ENCODE assay signal across 1 cellular context in genomic region chr6:136792066-136792944, GRCh38.
TF ChIP-seq lines count a peak whose summit lies in the region.

Gene MAP3K5, minus strand, starts transcription at chr6:136792477. Its CDS starts 320 bp downstream, at chr6:136792157.

TF ChIP-seq in K562, 482 proteins besides CTCF, POLR2A, EP300 and RAD21 (continued from another document and continues in another):
- TF ChIP-seq MXD1 (CRISPR knock-in tag; IDR thresholded peaks at IDR 0.05; ENCODE audit: borderline replicate concordance, poor library complexity, severe bottlenecking) (no peak), ZKSCAN1 (IDR thresholded peaks at IDR 0.05; ENCODE audit: low read depth, low read length) (peak; percentile 60), NCOR1 (IDR thresholded peaks at IDR 0.05) (no peak), SIX5 (IDR thresholded peaks at IDR 0.05; ENCODE audit: borderline replicate concordance in 1 of 2, insufficient read depth in 1 of 2, low read depth in 1 of 2, low read length in 2 of 2) (no peak), BMI1 (IDR thresholded peaks at IDR 0.05; ENCODE audit: low read length) (no peak), TBL1XR1 (IDR thresholded peaks at IDR 0.05; ENCODE audit: low read length in 2 of 2) (no peak; a peak in 1 of 4 replicates), NFRKB (IDR thresholded peaks at IDR 0.05; ENCODE audit: low read depth) (peak; percentile 71; the same call in 1 of the 2 replicates), HNRNPUL1 (IDR thresholded peaks at IDR 0.05; ENCODE audit: low read length) (no peak), XRCC5 (IDR thresholded peaks at IDR 0.05; ENCODE audit: low read depth, low read length) (no peak), L3MBTL2 (IDR thresholded peaks at IDR 0.05) (peak; percentile 93), ZEB2 (IDR thresholded peaks at IDR 0.05) (peak; percentile 94), SRSF1 (IDR thresholded peaks at IDR 0.05; ENCODE audit: low read depth, low read length) (no peak), ZNF324 (CRISPR knock-in tag; IDR thresholded peaks at IDR 0.05) (no peak; the same call in 1 of the 2 replicates), MAFK (IDR thresholded peaks at IDR 0.05; ENCODE audit: low read length) (no peak), ZNF609 (CRISPR knock-in tag; IDR thresholded peaks at IDR 0.05; ENCODE audit: borderline replicate concordance) (no peak), SP1 (CRISPR knock-in tag; IDR thresholded peaks at IDR 0.05) (peak; percentile 72), PATZ1 (CRISPR knock-in tag; IDR thresholded peaks at IDR 0.05; ENCODE audit: borderline replicate concordance) (no peak), IRF2 (CRISPR knock-in tag; IDR thresholded peaks at IDR 0.05) (no peak), MAFF (IDR thresholded peaks at IDR 0.05; ENCODE audit: low read length) (no peak), SPI1 (IDR thresholded peaks at IDR 0.05; ENCODE audit: borderline replicate concordance, low read depth, low read length) (no peak), GTF2B (IDR thresholded peaks at IDR 0.05; ENCODE audit: extremely low read depth, insufficient read length) (no peak), ARID4B (CRISPR knock-in tag; IDR thresholded peaks at IDR 0.05) (peak; percentile 80), NR2C2 (CRISPR knock-in tag; IDR thresholded peaks at IDR 0.05) (peak; percentile 41; the same call in 1 of the 2 replicates), NR2C2 (tag; IDR thresholded peaks at IDR 0.05) (peak; percentile 59; the same call in 1 of the 2 replicates), ZNF668 (CRISPR knock-in tag; IDR thresholded peaks at IDR 0.05) (no peak), SFPQ (IDR thresholded peaks at IDR 0.05; ENCODE audit: low read depth, low read length) (no peak), HMG20B (CRISPR knock-in tag; IDR thresholded peaks at IDR 0.05) (no peak), ATF4 (CRISPR knock-in tag; IDR thresholded peaks at IDR 0.05) (no peak), TCF3 (CRISPR knock-in tag; IDR thresholded peaks at IDR 0.05) (peak; percentile 16; the same call in 1 of the 2 replicates), MTA3 (IDR thresholded peaks at IDR 0.05; ENCODE audit: borderline replicate concordance) (peak; percentile 66), HDAC6 (IDR thresholded peaks at IDR 0.05; ENCODE audit: low read depth, low read length) (no peak), KLF13 (tag; IDR thresholded peaks at IDR 0.05; ENCODE audit: borderline replicate concordance, low read depth) (0 out of 2 replicates have a peak, but pooled peaks have one; percentile 32), MLLT1 (IDR thresholded peaks at IDR 0.05) (0 out of 4 replicates have a peak, but pooled peaks of 1 of the 2 experiments have one; percentile 31), CHAMP1 (IDR thresholded peaks at IDR 0.05) (no peak), EWSR1 (IDR thresholded peaks at IDR 0.05; ENCODE audit: borderline replicate concordance, low read depth, partially characterized antibody) (no peak), CGGBP1 (CRISPR knock-in tag; IDR thresholded peaks at IDR 0.05) (no peak), CREB1 (IDR thresholded peaks at IDR 0.05) (peak; percentile 27), CREB1 (CRISPR knock-in tag; IDR thresholded peaks at IDR 0.05) (no peak), CBX3 (IDR thresholded peaks at IDR 0.05; ENCODE audit: borderline replicate concordance in 1 of 2, low read length in 2 of 2) (0 out of 3 replicates have a peak, but pooled peaks of 1 of the 2 experiments have one; percentile 51), CBFB (CRISPR knock-in tag; IDR thresholded peaks at IDR 0.05) (no peak), RB1 (IDR thresholded peaks at IDR 0.05; ENCODE audit: low read depth) (peak; percentile 98; the same call in 1 of the 2 replicates), POLR2AphosphoS2 (IDR thresholded peaks at IDR 0.05; ENCODE audit: low read length) (no peak), KAT7 (CRISPR knock-in tag; IDR thresholded peaks at IDR 0.05; ENCODE audit: borderline replicate concordance) (peak; percentile 9; the same call in 1 of the 2 replicates), ZNF124 (CRISPR knock-in tag; IDR thresholded peaks at IDR 0.05) (no peak)
